Comparison of ENCODE assay signal across 31 cellular contexts in genomic region chr6:141158740-141159139, GRCh38.
A peak's percentile ranks its signal among the peaks of the same experiment; 100 is the strongest.
DNase-seq lines count a peak whose midpoint lies in the region; ATAC-seq, FAIRE-seq and TF ChIP-seq lines count a peak whose summit lies in the region.
"Had no signal": no experiment of that assay in that cellular context is flagged by ENCODE, and none has a peak within 500 bp of the region (broad histone marks: within the 10 kb centered on the region; RNA-seq: fewer than 3 reads in every experiment).

No MANE protein-coding gene starts in this region.

- 32% methylated on average over 1 of the region's 1 CpG for WGBS in SK-N-SH (ENCODE audit: low lambda C conversion rate)
- WGBS in smooth muscle cell (ENCODE audit: low lambda C conversion rate) = 11% methylated on average over 1 of the region's 1 CpG

- POLR2A ChIA-PET in SK-N-SH (lab: Yijun Ruan, JAX) (no interaction called here), HEK293T (lab: Yijun Ruan, JAX) (no interaction called here)

- H3K9me3 ChIP-seq in SK-N-SH = no peaks in the 10 kb centered on the region
- no peaks in the 10 kb centered on the region for H3K9me3 ChIP-seq in smooth muscle cell (replicated peaks; ENCODE audit: low read depth)
- H3K9me3 ChIP-seq: thoracic aorta had no signal

- H3F3A ChIP-seq in SK-N-SH (replicated peaks; ENCODE audit: insufficient read depth) (no peaks in the 10 kb centered on the region), smooth muscle cell (ENCODE audit: low read depth) (no peaks in the 10 kb centered on the region)

- TF ChIP-seq CTCF in SK-N-SH (IDR thresholded peaks at IDR 0.05) (no peak), VCaP (conservative IDR thresholded peaks at IDR 0.05) (no peak), smooth muscle cell (IDR thresholded peaks at IDR 0.05; ENCODE audit: borderline replicate concordance, insufficient read depth, poor library complexity, severe bottlenecking) (no peak)

- FAIRE-seq in islet of Langerhans (lab: Jason Lieb, UNC) = peak; percentile 95
- FAIRE-seq: astrocyte, D721Med, GM18507, kidney, TTC549, urothelium cell line had no signal

- H3K27me3 ChIP-seq in SK-N-SH (ENCODE audit: insufficient read depth) = no peaks in the 10 kb centered on the region
- H3K27me3 ChIP-seq in smooth muscle cell (ENCODE audit: low read depth) = no peaks in the 10 kb centered on the region

- H3K4me3 ChIP-seq in SK-N-SH (ENCODE audit: low read depth in 2 of 2, low read length in 1 of 2) = no peak overlapping the region
- no peak overlapping the region for H3K4me3 ChIP-seq in smooth muscle cell
- H3K4me3 ChIP-seq: thoracic aorta had no signal

- H3K4me1 ChIP-seq in SK-N-SH (ENCODE audit: control insufficient read depth in 1 of 2, insufficient read depth in 2 of 2, low read depth in 1 of 2, low read length in 1 of 2) (no peaks in the 10 kb centered on the region), smooth muscle cell (ENCODE audit: low read depth) (no peaks in the 10 kb centered on the region)

- TF ChIP-seq EP300 in SK-N-SH (IDR thresholded peaks at IDR 0.05; ENCODE audit: borderline replicate concordance in 1 of 2, low read depth in 1 of 2, low read length in 1 of 2) = no peak

- no peak overlapping the region for H2AFZ ChIP-seq in SK-N-SH (ENCODE audit: low read depth)
- peak overlapping the region; percentile 38 for H2AFZ ChIP-seq in smooth muscle cell (ENCODE audit: low read depth)

- DNase-seq in SK-N-SH (no peak), smooth muscle cell (lab: John Stamatoyannopoulos, UW; ENCODE audit: unreplicated experiment) (no peak), HEK293T (ENCODE audit: extremely low spot score) (no peak), mucosa of gallbladder (ENCODE audit: low spot score) (no peak)
- no peak for DNase-seq in NK-92 treated with Interleukin-12 subunit alpha and Interleukin-12 subunit beta, amount 100 ng/mL, for 24 hours (lab: John Stamatoyannopoulos, UW)
- DNase-seq: activated CD4-positive, alpha-beta T cell treated with anti-CD3 and anti-CD28 coated beads, Interleukin-2, amount 50 U/mL, for 48 hours; activated naive CD4-positive, alpha-beta T cell; activated naive CD8-positive, alpha-beta T cell treated with anti-CD3 and anti-CD28 coated beads, Interleukin-2, amount 50 U/mL, for 24 hours; activated T-cell treated with anti-CD3 and anti-CD28 coated beads, Interleukin-2, amount 50 U/mL, for 72 hours; CD4-positive, CD25-positive, alpha-beta regulatory T cell; central memory CD4-positive, alpha-beta T cell; cortex of kidney; effector memory CD8-positive, alpha-beta T cell; kidney; naive thymus-derived CD8-positive, alpha-beta T cell; NCI-H1417; NCI-H2081 treated with DMSO at 0.1 percent for 48 hours; NCI-H345; NCI-H774; stimulated activated CD4-positive, alpha-beta T cell treated with anti-CD3 and anti-CD28 coated beads, Interleukin-2, amount 100 ng/mL, for 24 hours; stimulated activated CD8-positive, alpha-beta memory T cell treated with anti-CD3 and anti-CD28 coated beads, Interleukin-4, amount 100 ng/mL, for 48 hours; T-helper 17 cell had no signal

- H4K20me1 ChIP-seq in SK-N-SH (ENCODE audit: insufficient read depth) = no peaks in the 10 kb centered on the region
- H4K20me1 ChIP-seq in smooth muscle cell (ENCODE audit: low read depth) = no peaks in the 10 kb centered on the region

- H3K4me2 ChIP-seq in SK-N-SH = no peak overlapping the region
- H3K4me2 ChIP-seq in smooth muscle cell = no peak overlapping the region

- H3K79me2 ChIP-seq in SK-N-SH (ENCODE audit: insufficient read depth) (no peaks in the 10 kb centered on the region), smooth muscle cell (ENCODE audit: low read depth) (no peaks in the 10 kb centered on the region)

- CTCF ChIA-PET in SK-N-SH (lab: Yijun Ruan, JAX) (no interaction called here), HEK293T (lab: Yijun Ruan, JAX) (no interaction called here)

- TF ChIP-seq RAD21 in SK-N-SH (IDR thresholded peaks at IDR 0.05; ENCODE audit: low read length) = no peak

- H3K9me2 ChIP-seq in SK-N-SH = no peaks in the 10 kb centered on the region

- H3K27ac ChIP-seq in SK-N-SH (ENCODE audit: low read depth in 2 of 2, low read length in 1 of 2) (no peak overlapping the region), VCaP (peak overlapping the region; percentile 66), smooth muscle cell (ENCODE audit: low read depth) (peak overlapping the region; percentile 9)
- H3K27ac ChIP-seq: thoracic aorta had no signal

- H3K9ac ChIP-seq in SK-N-SH = no peak overlapping the region
- H3K9ac ChIP-seq in smooth muscle cell (ENCODE audit: low read depth) = no peak overlapping the region

- H3K36me3 ChIP-seq in SK-N-SH (replicated peaks in 1 of 2; ENCODE audit: control insufficient read depth in 1 of 2, insufficient read depth in 2 of 2, low read length in 1 of 2) = no peaks in the 10 kb centered on the region
- no peaks in the 10 kb centered on the region for H3K36me3 ChIP-seq in smooth muscle cell (ENCODE audit: low read depth)
- H3K36me3 ChIP-seq: thoracic aorta had no signal

- no peak for ATAC-seq in SK-N-SH treated with all-trans-retinoic acid at 6 μM for 48 hours
- ATAC-seq: activated naive CD8-positive, alpha-beta T cell treated with anti-CD3 and anti-CD28 coated beads, Interleukin-2, amount 50 U/mL, for 24 hours; activated T-cell treated with anti-CD3 and anti-CD28 coated beads, Interleukin-2, amount 50 U/mL, for 72 hours; effector memory CD8-positive, alpha-beta T cell; naive thymus-derived CD8-positive, alpha-beta T cell; T-helper 17 cell had no signal

TF ChIP-seq in SK-N-SH treated with all-trans-retinoic acid at 6 μM for 48 hours, 23 proteins besides CTCF, POLR2A, EP300 and RAD21:
- TF ChIP-seq ZNF8 (CRISPR knock-in tag; IDR thresholded peaks at IDR 0.05) (no peak), ISL1 (CRISPR knock-in tag; IDR thresholded peaks at IDR 0.05) (no peak), TOX (CRISPR knock-in tag; IDR thresholded peaks at IDR 0.05; ENCODE audit: borderline replicate concordance) (no peak), ESRRG (CRISPR knock-in tag; IDR thresholded peaks at IDR 0.05) (no peak), RARB (CRISPR knock-in tag; IDR thresholded peaks at IDR 0.05) (no peak), ZNF70 (CRISPR knock-in tag; IDR thresholded peaks at IDR 0.05) (no peak), ZFP30 (CRISPR knock-in tag; IDR thresholded peaks at IDR 0.05) (no peak), GLIS3 (CRISPR knock-in tag; IDR thresholded peaks at IDR 0.05) (no peak), ZNF565 (CRISPR knock-in tag; conservative IDR thresholded peaks at IDR 0.05; ENCODE audit: low read depth) (no peak), CSDC2 (CRISPR knock-in tag; IDR thresholded peaks at IDR 0.05) (no peak), CSRNP3 (CRISPR knock-in tag; IDR thresholded peaks at IDR 0.05) (no peak)
TF ChIP-seq in SK-N-SH treated with all-trans-retinoic acid at 6 μM for 48 hours: peak in this region for 0.

TF ChIP-seq in HEK293T, 16 proteins besides CTCF, POLR2A, EP300 and RAD21:
- no peak for TF ChIP-seq SUZ12 (IDR thresholded peaks at IDR 0.05)
- no peak for TF ChIP-seq CTBP1 (IDR thresholded peaks at IDR 0.05; ENCODE audit: borderline replicate concordance)
- no peak for TF ChIP-seq HDGF (IDR thresholded peaks at IDR 0.05; ENCODE audit: borderline replicate concordance)
- TF ChIP-seq LEF1 (IDR thresholded peaks at IDR 0.05; ENCODE audit: borderline replicate concordance) = no peak
- no peak for TF ChIP-seq ZNF384 (IDR thresholded peaks at IDR 0.05)
- no peak for TF ChIP-seq BHLHE40 (IDR thresholded peaks at IDR 0.05; ENCODE audit: borderline replicate concordance)

Comparison
In these comparisons a context has a peak if more than half of its experiments do, and no peak if none do; other contexts are left out.
1. H3K27ac ChIP-seq: peak in VCaP (single experiment) and smooth muscle cell (single experiment); none in SK-N-SH (0 of 2).